8 cellular contexts compared by ENCODE assay signal in genomic region chr11:12235549-12235944, GRCh38.
DNase-seq lines count a peak whose midpoint lies in the region; ATAC-seq and TF ChIP-seq lines count a peak whose summit lies in the region.

No MANE protein-coding gene starts in this region.

- peak overlapping the region; percentile 8 to 74; a peak in 3 of 4 replicates for H4K8ac ChIP-seq in IMR-90 (ENCODE audit: low read depth in 2 of 2, low read length in 2 of 2)

- no peaks in the 10 kb centered on the region for H4K20me1 ChIP-seq in IMR-90 (ENCODE audit: insufficient read depth, low read length)

- peak overlapping the region; percentile 86 for H2BK120ac ChIP-seq in IMR-90 (ENCODE audit: low read depth, low read length)

- H3K4me1 Mint-ChIP-seq in central memory CD8-positive, alpha-beta T cell, result peaks cover 32% of the 10 kb centered on the region

- peak overlapping the region; percentile 55; the same call in 2 of the 3 replicates for H2BK15ac ChIP-seq in IMR-90 (ENCODE audit: low read depth, low read length)

- H2AK9ac ChIP-seq in IMR-90 (replicated peaks; ENCODE audit: low read depth, low read length, poor library complexity), result no peak overlapping the region

- POLR2A ChIA-PET in IMR-90 (lab: Charles Lee; ENCODE audit: unreplicated experiment), result no interaction called here

- dilution Hi-C loops in IMR-90 (cut with HindIII; ENCODE audit: low sequenced_read_pairs, unreplicated experiment), result no loop called here

- H3K4me3 ChIP-seq in IMR-90 (ENCODE audit: insufficient read depth, low read depth, low read length) (no peak overlapping the region), psoas muscle (no peak overlapping the region)

- peak; percentile 34 for TF ChIP-seq RAD21 in IMR-90 (IDR thresholded peaks at IDR 0.05; ENCODE audit: low read length)

- in situ Hi-C loops in IMR-90 (cut with MboI; ENCODE audit: low sequenced_read_pairs), result loop anchor here (5.0 to 10.0 kb wide), 2 partner anchors 121 to 188 kb away; partner anchors contain the start of gene MICAL2

- H3K23ac ChIP-seq in IMR-90 (ENCODE audit: low read depth, low read length), result peak overlapping the region; percentile 18; the same call in 1 of the 2 replicates

- H4K91ac ChIP-seq in IMR-90 (ENCODE audit: insufficient read depth, low read depth, low read length), result peak overlapping the region; percentile 87

- peak overlapping the region; percentile 27 for H3K14ac ChIP-seq in IMR-90 (replicated peaks; ENCODE audit: low read depth, low read length)

- H3K4ac ChIP-seq in IMR-90 (ENCODE audit: low read depth, low read length), result peak overlapping the region; percentile 92

- H3K79me1 ChIP-seq in IMR-90 (ENCODE audit: low read depth in 1 of 2, low read length in 2 of 2), result peaks cover 48 to 91% of the 10 kb centered on the region in 2 experiments

- H3K36me3 Mint-ChIP-seq in central memory CD8-positive, alpha-beta T cell (ENCODE audit: insufficient read depth), result peaks cover 27% of the 10 kb centered on the region

- H3K36me3 ChIP-seq in IMR-90 (ENCODE audit: control insufficient read depth, insufficient read depth, low read length), result peaks cover 37% of the 10 kb centered on the region
- H3K36me3 ChIP-seq in psoas muscle (ENCODE audit: insufficient read depth in 1 of 2, low read depth in 1 of 2), result no peaks in the 10 kb centered on the region

- ATAC-seq in GM18505 (IDR thresholded peaks at IDR 0.05; ENCODE audit: unreplicated experiment) (peak; percentile 28), IMR-90 (ENCODE audit: low read depth) (no peak), psoas muscle (peak in 1 of 4 donors; percentile 57), GM18502 (IDR thresholded peaks at IDR 0.05; ENCODE audit: poor library complexity, unreplicated experiment) (no peak), HG02571 (IDR thresholded peaks at IDR 0.05; ENCODE audit: unreplicated experiment) (no peak)
- no peak for ATAC-seq in central memory CD8-positive, alpha-beta T cell (replicated peaks; ENCODE audit: extremely low read depth, poor library complexity, severe bottlenecking)

- peak overlapping the region; percentile 4; the same call in 1 of the 2 replicates for H3K18ac ChIP-seq in IMR-90 (ENCODE audit: low read depth, low read length)

- peaks cover 15% of the 10 kb centered on the region for H3K9me1 ChIP-seq in IMR-90 (ENCODE audit: insufficient read depth, low read length)

- no peaks in the 10 kb centered on the region for H3K9me3 Mint-ChIP-seq in central memory CD8-positive, alpha-beta T cell

- H3K9ac ChIP-seq in IMR-90 (ENCODE audit: low read depth, low read length), result no peak overlapping the region

- H3K27ac Mint-ChIP-seq in central memory CD8-positive, alpha-beta T cell (ENCODE audit: low read depth), result peak overlapping the region; percentile 97

- no peaks in the 10 kb centered on the region for H3K27me3 Mint-ChIP-seq in central memory CD8-positive, alpha-beta T cell

- TF ChIP-seq CTCF in IMR-90 (conservative IDR thresholded peaks at IDR 0.05; ENCODE audit: low read depth, low read length) (0 out of 2 replicates have a peak, but pooled peaks have one; percentile 17), psoas muscle (IDR thresholded peaks at IDR 0.05) (no peak)

- no peaks in the 10 kb centered on the region for H3K9me3 ChIP-seq in IMR-90 (ENCODE audit: control insufficient read depth, insufficient read depth, low read length)
- no peaks in the 10 kb centered on the region for H3K9me3 ChIP-seq in psoas muscle

- no peak overlapping the region for H3K4me2 ChIP-seq in IMR-90 (ENCODE audit: low read depth, low read length)

- DNase-seq in IMR-90 (peak; percentile 34), psoas muscle (no peak), SHP77 treated with DMSO at 0.1 percent for 48 hours (lab: John Stamatoyannopoulos, UW) (no peak), ecto neural progenitor cell (ENCODE audit: low spot score) (no peak)
- no peak for DNase-seq in central memory CD8-positive, alpha-beta T cell (ENCODE audit: low spot score in 2 of 2)

- H2BK5ac ChIP-seq in IMR-90 (ENCODE audit: low read depth, low read length, poor library complexity, severe bottlenecking), result peak overlapping the region; percentile 76

- peak overlapping the region; percentile 8 for H2BK20ac ChIP-seq in IMR-90 (ENCODE audit: low read depth, low read length)

- H3K27me3 ChIP-seq in IMR-90 (ENCODE audit: control insufficient read depth, insufficient read depth, low read length), result no peaks in the 10 kb centered on the region
- H3K27me3 ChIP-seq in psoas muscle (ENCODE audit: insufficient read depth in 3 of 3, low read length in 2 of 3), result no peaks in the 10 kb centered on the region

- peaks cover 7% of the 10 kb centered on the region for H3K4me1 ChIP-seq in IMR-90 (ENCODE audit: control insufficient read depth, insufficient read depth, low read length)
- peaks cover 12% of the 10 kb centered on the region for H3K4me1 ChIP-seq in psoas muscle

- WGBS in IMR-90 (ENCODE audit: extremely low coverage in 2 of 2, insufficient read length in 1 of 2), 2 experiments, result 100% methylated on average over 1 of the region's 3 CpGs; no CpG with 5 or more reads in 1 of the 2 experiments
- WGBS in psoas muscle, 3 donors, result 49 to 59% (median 55%) methylated on average over 3 of the region's 3 CpGs

- H4K5ac ChIP-seq in IMR-90 (ENCODE audit: low read depth, low read length), result no peak overlapping the region; the same call in 1 of the 2 replicates

- H2AK5ac ChIP-seq in IMR-90 (ENCODE audit: low read depth, low read length), result peak overlapping the region; percentile 74

- no TSS peak for BruUV-seq in IMR-90 (replicated peaks; lab: Mats Ljungman, UMichigan)

- H3K27ac ChIP-seq in IMR-90 (ENCODE audit: insufficient read depth, low read length), result peak overlapping the region; percentile 62; the same call in 1 of the 2 replicates
- peak overlapping the region; percentile 74 for H3K27ac ChIP-seq in psoas muscle

- 0 out of 2 replicates have a peak overlapping the region, but pooled peaks have one; percentile 9 for H3K56ac ChIP-seq in IMR-90 (ENCODE audit: extremely low read depth, insufficient read depth, low read length)

- TF ChIP-seq POLR2A in GM18505 (IDR thresholded peaks at IDR 0.05; ENCODE audit: borderline replicate concordance, extremely low read depth, insufficient read depth, insufficient read length) (no peak), IMR-90 (IDR thresholded peaks at IDR 0.05; ENCODE audit: low read depth, low read length) (no peak)

- CTCF ChIA-PET in IMR-90 (lab: Yijun Ruan, JAX), result interaction anchor here (2.2 kb wide), 1 partner anchor 149 kb away, joined by 14 read pairs; no protein-coding TSS in a partner anchor

- intact Hi-C loops in IMR-90 (cut with micrococcal nuclease), result loop anchor here (5.0 to 10.0 kb wide), 3 partner anchors 47 to 151 kb away; no protein-coding TSS in a partner anchor
- intact Hi-C loops in psoas muscle (cut with DNase I), result loop anchor here (2.0 to 5.0 kb wide), 2 partner anchors 78 to 189 kb away; no protein-coding TSS in a partner anchor

- H2AFZ ChIP-seq in IMR-90 (replicated peaks; ENCODE audit: low read length, poor library complexity), result no peak overlapping the region

- peak overlapping the region; percentile 66 for H3K4me3 Mint-ChIP-seq in central memory CD8-positive, alpha-beta T cell

TF ChIP-seq in IMR-90, 13 proteins besides CTCF, POLR2A, EP300 and RAD21:
- TF ChIP-seq RCOR1 (IDR thresholded peaks at IDR 0.05; ENCODE audit: insufficient replicate concordance, low read length), result no peak
- no peak for TF ChIP-seq CEBPB (IDR thresholded peaks at IDR 0.05; ENCODE audit: low read depth, low read length)
- no peak for TF ChIP-seq NFE2L2 (IDR thresholded peaks at IDR 0.05; ENCODE audit: low read depth, low read length)
- no peak for TF ChIP-seq USF2 (IDR thresholded peaks at IDR 0.05; ENCODE audit: low read depth, low read length)
- no peak for TF ChIP-seq MAZ (IDR thresholded peaks at IDR 0.05; ENCODE audit: borderline replicate concordance, low read depth, low read length)
- no peak for TF ChIP-seq FOS (IDR thresholded peaks at IDR 0.05; ENCODE audit: low read depth, low read length)
- no peak; the same call in 1 of the 2 replicates for TF ChIP-seq SMC3 (IDR thresholded peaks at IDR 0.05; ENCODE audit: low read depth, low read length)
- no peak for TF ChIP-seq ELK1 (IDR thresholded peaks at IDR 0.05; ENCODE audit: borderline replicate concordance, low read depth, low read length)
- TF ChIP-seq MXI1 (IDR thresholded peaks at IDR 0.05; ENCODE audit: borderline replicate concordance, low read depth, low read length), result no peak
